In genomic region chr17:5902671-5903070, GRCh38 we compare ENCODE assay signal across 20 cellular contexts.
"Had no signal": no experiment of that assay in that cellular context is flagged by ENCODE, and none has a peak within 500 bp of the region (broad histone marks: within the 10 kb centered on the region; RNA-seq: fewer than 3 reads in every experiment).

No MANE protein-coding gene starts in this region.

- H3K27me3 Mint-ChIP-seq: dendritic cell treated with granulocyte-macrophage colony-stimulating factor and Interleukin-4, amounts not matched to agents 40 ng/mL and 50 ng/mL, for 4 days had no signal

- H3K4me1 ChIP-seq: foreskin keratinocyte had no signal

- DNase-seq: erythroblast; foreskin keratinocyte; head of caudate nucleus; hippocampal formation; left colon; left ventricle myocardium superior; mesenchymal stem cell; midbrain; naive B cell; nucleus accumbens; ovary; right cardiac atrium; stimulated activated CD4-positive, alpha-beta T cell treated with anti-CD3 and anti-CD28 coated beads, Interleukin-2, amount 100 ng/mL, for 48 hours; stimulated activated naive CD4-positive, alpha-beta T cell treated with Interleukin-2 at 50 U/mL for 16 hours; trophoblast cell had no signal

- H3K9me3 ChIP-seq: ovary had no signal

- H3K27ac ChIP-seq: foreskin keratinocyte, ovary had no signal

- H3K4me3 ChIP-seq: lung, ovary, smooth muscle cell had no signal

- H3K4me2 ChIP-seq: smooth muscle cell had no signal

- H3K4me3 Mint-ChIP-seq: dendritic cell treated with granulocyte-macrophage colony-stimulating factor and Interleukin-4, amounts not matched to agents 40 ng/mL and 50 ng/mL, for 4 days; naive B cell; nephron had no signal

- H3K27me3 ChIP-seq: foreskin keratinocyte, ovary had no signal

- H3K36me3 ChIP-seq: ovary had no signal

- H3K9me3 Mint-ChIP-seq: dendritic cell treated with granulocyte-macrophage colony-stimulating factor and Interleukin-4, amounts not matched to agents 40 ng/mL and 50 ng/mL, for 4 days had no signal

- H3K27ac Mint-ChIP-seq: dendritic cell treated with granulocyte-macrophage colony-stimulating factor and Interleukin-4, amounts not matched to agents 40 ng/mL and 50 ng/mL, for 4 days; naive B cell; progenitor cell of endocrine pancreas had no signal
